26 cellular contexts compared by ENCODE assay signal in genomic region chr9:81077572-81077971, GRCh38.
DNase-seq lines count a peak whose midpoint lies in the region; ATAC-seq and TF ChIP-seq lines count a peak whose summit lies in the region.
"Had no signal": no experiment of that assay in that cellular context is flagged by ENCODE, and none has a peak within 500 bp of the region (broad histone marks: within the 10 kb centered on the region; RNA-seq: fewer than 3 reads in every experiment).

No MANE protein-coding gene starts in this region.

- H3K9me3 ChIP-seq in suprapubic skin = no peaks in the 10 kb centered on the region
- H3K9me3 ChIP-seq: esophagus squamous epithelium, ovary, stomach, tibial artery had no signal

- no peak for DNase-seq in amygdala (lab: John Stamatoyannopoulos, UW)
- no peak for DNase-seq in NAMALWA (ENCODE audit: low spot score)
- no peak for DNase-seq in suprapubic skin (ENCODE audit: low spot score in 2 of 2)
- DNase-seq: activated CD4-positive, alpha-beta T cell treated with anti-CD3 and anti-CD28 coated beads, Interleukin-2, amount 10 ng/mL, durations not matched to agents 24 days and 14 days; activated naive CD8-positive, alpha-beta T cell treated with anti-CD3 and anti-CD28 coated beads, Interleukin-2, amount 50 U/mL, for 24 hours; activated T-cell treated with anti-CD3 and anti-CD28 coated beads, Interleukin-2, amount 50 U/mL, for 48 hours; dermis blood vessel endothelial cell; esophagus squamous epithelium; foreskin melanocyte; Karpas-422; mammary epithelial cell; NCI-H2171; NCI-H524; ovary; PC-9; Right ventricle myocardium superior; stimulated activated CD8-positive, alpha-beta memory T cell treated with anti-CD3 and anti-CD28 coated beads, Interleukin-4, amount 100 ng/mL, for 48 hours; stomach; tibial artery had no signal

- H3K36me3 ChIP-seq in suprapubic skin = no peaks in the 10 kb centered on the region
- H3K36me3 ChIP-seq: esophagus squamous epithelium, ovary, stomach, tibial artery had no signal

- ATAC-seq in GM18517 (IDR thresholded peaks at IDR 0.05; ENCODE audit: unreplicated experiment) = peak; percentile 61
- ATAC-seq in GM19455 (IDR thresholded peaks at IDR 0.05; ENCODE audit: unreplicated experiment) = peak; percentile 71
- ATAC-seq in HG02588 (IDR thresholded peaks at IDR 0.05; ENCODE audit: unreplicated experiment) = peak; percentile 75
- ATAC-seq in HG03354 (IDR thresholded peaks at IDR 0.05; ENCODE audit: poor library complexity, severe bottlenecking, unreplicated experiment) = peak; percentile 84
- ATAC-seq in GM21723 (IDR thresholded peaks at IDR 0.05; ENCODE audit: unreplicated experiment) = no peak
- ATAC-seq: activated naive CD8-positive, alpha-beta T cell treated with anti-CD3 and anti-CD28 coated beads, Interleukin-2, amount 50 U/mL, for 24 hours; HepG2 had no signal

- no peaks in the 10 kb centered on the region for H3K4me1 ChIP-seq in suprapubic skin

- TF ChIP-seq EP300 in suprapubic skin (IDR thresholded peaks at IDR 0.05) = no peak

- no peak for TF ChIP-seq POLR2A in suprapubic skin (IDR thresholded peaks at IDR 0.05)

- TF ChIP-seq CTCF in suprapubic skin (IDR thresholded peaks at IDR 0.05) = no peak

- H3K27ac ChIP-seq in suprapubic skin = no peak overlapping the region
- H3K27ac ChIP-seq: esophagus squamous epithelium, ovary, PC-9, skin epidermis, stomach, tibial artery had no signal

- H3K4me3 ChIP-seq in suprapubic skin = no peak overlapping the region
- H3K4me3 ChIP-seq: esophagus squamous epithelium, ovary, PC-9, skin epidermis, stomach, tibial artery had no signal

- H3K27me3 ChIP-seq in suprapubic skin = no peaks in the 10 kb centered on the region
- H3K27me3 ChIP-seq: esophagus squamous epithelium, ovary, stomach, tibial artery had no signal
